24 cellular contexts compared by ENCODE assay signal in the genomic region with DNA sequence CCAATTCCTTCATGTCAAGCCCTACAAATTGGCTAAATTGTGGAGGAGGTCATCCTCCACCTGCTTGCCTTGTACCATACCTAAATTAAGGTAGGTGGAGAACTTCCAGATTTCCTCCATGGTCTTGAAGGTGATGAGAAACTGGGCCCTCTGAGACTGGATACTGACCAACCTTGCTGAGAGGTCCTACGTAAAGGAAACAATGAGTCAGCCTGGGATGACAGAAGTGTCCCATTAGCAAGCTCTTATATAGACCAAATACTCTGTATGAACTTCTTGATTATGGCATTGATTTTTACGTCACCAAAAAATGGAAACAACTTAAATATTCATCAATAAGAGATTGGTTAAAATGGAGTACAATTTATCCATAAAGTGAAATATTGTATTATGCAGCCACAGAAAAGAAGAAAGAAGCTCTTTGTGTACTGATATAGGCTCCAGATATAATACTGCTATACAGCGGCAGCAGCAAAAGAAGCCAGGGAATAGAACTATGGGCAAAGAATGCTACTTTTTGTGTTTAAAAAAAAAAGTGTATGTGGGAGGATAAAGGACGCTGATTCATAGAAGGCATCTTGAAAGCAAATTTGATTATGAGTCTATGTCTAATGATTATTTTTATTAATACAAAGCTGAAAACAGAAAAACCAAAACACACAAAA. TPM values are rescaled to one million over a fixed set of nuclear protein-coding genes. Genes with fewer than 3 reads are reported as not detected.
A peak's percentile ranks its signal among the peaks of the same experiment; 100 is the strongest.
DNase-seq lines count a peak whose midpoint lies in the region; ATAC-seq and TF ChIP-seq lines count a peak whose summit lies in the region.
"Had no signal": no experiment of that assay in that cellular context is flagged by ENCODE, and none has a peak within 500 bp of the region (broad histone marks: within the 10 kb centered on the region; RNA-seq: fewer than 3 reads in every experiment).

No MANE protein-coding gene starts in this region.

- H3K4me3 Mint-ChIP-seq in activated T-cell treated with anti-CD3 and anti-CD28 coated beads, Interleukin-2, amount 50 U/mL, for 72 hours = no peak overlapping the region

- no peaks in the 10 kb centered on the region for H3K27me3 ChIP-seq in layer of hippocampus (ENCODE audit: control insufficient read depth, insufficient read depth, low read length)
- H3K27me3 ChIP-seq: SJSA1 had no signal

- no peak for TF ChIP-seq CTCF in foreskin fibroblast (IDR thresholded peaks at IDR 0.05; ENCODE audit: low read depth, low read length)

- no peak overlapping the region for H3K4me3 ChIP-seq in foreskin fibroblast (ENCODE audit: low read depth in 1 of 2, low read length in 2 of 2)
- H3K4me3 ChIP-seq: GM12878, GM23248, HAP-1, SJSA1 had no signal

- DNase-seq in activated T-cell treated with anti-CD3 and anti-CD28 coated beads, Interleukin-2, amount 50 U/mL, for 72 hours = no peak
- no peak for DNase-seq in activated T-cell treated with anti-CD3 and anti-CD28 coated beads, Interleukin-2, amount 50 U/mL, for 1 hour
- DNase-seq in foreskin fibroblast = no peak
- DNase-seq in HuH-7.5 (ENCODE audit: low spot score) = no peak
- DNase-seq: 8988T, DMS79, GM23248, KBM-7, NCI-H1105, NCI-H146, NCI-H2029, NCI-H2171, NCI-H345, NCI-H524 treated with DMSO at 0.1 percent for 48 hours had no signal

- H3K27ac ChIP-seq in cingulate gyrus (ENCODE audit: low read depth, low read length) = peak overlapping the region; percentile 58
- H3K27ac ChIP-seq in layer of hippocampus (ENCODE audit: low read depth, low read length) = peak overlapping the region; percentile 59
- H3K27ac ChIP-seq in temporal lobe (ENCODE audit: low read depth, low read length) = peak overlapping the region; percentile 7
- H3K27ac ChIP-seq: C4-2B, GM23248, SJSA1 had no signal

- H3K4me1 Mint-ChIP-seq in activated T-cell treated with anti-CD3 and anti-CD28 coated beads, Interleukin-2, amount 50 U/mL, for 72 hours (ENCODE audit: low read depth) = no peaks in the 10 kb centered on the region

- no peaks in the 10 kb centered on the region for H3K27me3 Mint-ChIP-seq in activated T-cell treated with anti-CD3 and anti-CD28 coated beads, Interleukin-2, amount 50 U/mL, for 72 hours (ENCODE audit: low read depth)

- no peaks in the 10 kb centered on the region for H3K9me3 Mint-ChIP-seq in activated T-cell treated with anti-CD3 and anti-CD28 coated beads, Interleukin-2, amount 50 U/mL, for 72 hours

- no peak for ATAC-seq in activated T-cell treated with anti-CD3 and anti-CD28 coated beads, Interleukin-2, amount 50 U/mL, for 72 hours (replicated peaks in 1 of 2)
- ATAC-seq in GM21825 (IDR thresholded peaks at IDR 0.05; ENCODE audit: unreplicated experiment) = no peak
- ATAC-seq: GM12878, Right ventricle myocardium inferior had no signal

- peak overlapping the region; percentile 24 for H3K27ac Mint-ChIP-seq in activated T-cell treated with anti-CD3 and anti-CD28 coated beads, Interleukin-2, amount 50 U/mL, for 72 hours

- H3K36me3 Mint-ChIP-seq in activated T-cell treated with anti-CD3 and anti-CD28 coated beads, Interleukin-2, amount 50 U/mL, for 72 hours (ENCODE audit: insufficient read depth in 2 of 2) = no peaks in the 10 kb centered on the region

RNA-seq across cellular contexts. Expression of a gene that starts 18.3 kb away (rescaled TPM):
- total RNA-seq in activated T-cell treated with anti-CD3 and anti-CD28 coated beads, Interleukin-2, amount 50 U/mL, for 72 hours = under 1 TPM in 1 of 2 donors, not detected in 1; 0.24 TPM
- 0.49 TPM for total RNA-seq in temporal lobe
- total RNA-seq: GM12878, OCI-LY7 had no signal

Comparison
In these comparisons a context has a peak if more than half of its experiments do, and no peak if none do; other contexts are left out.
1. H3K27ac ChIP-seq: peak in every context shown above with its lines; median percentile 59 in layer of hippocampus; 58 in cingulate gyrus; 7 in temporal lobe.